ENCODE assay signal across 1 cellular context in the genomic region with DNA sequence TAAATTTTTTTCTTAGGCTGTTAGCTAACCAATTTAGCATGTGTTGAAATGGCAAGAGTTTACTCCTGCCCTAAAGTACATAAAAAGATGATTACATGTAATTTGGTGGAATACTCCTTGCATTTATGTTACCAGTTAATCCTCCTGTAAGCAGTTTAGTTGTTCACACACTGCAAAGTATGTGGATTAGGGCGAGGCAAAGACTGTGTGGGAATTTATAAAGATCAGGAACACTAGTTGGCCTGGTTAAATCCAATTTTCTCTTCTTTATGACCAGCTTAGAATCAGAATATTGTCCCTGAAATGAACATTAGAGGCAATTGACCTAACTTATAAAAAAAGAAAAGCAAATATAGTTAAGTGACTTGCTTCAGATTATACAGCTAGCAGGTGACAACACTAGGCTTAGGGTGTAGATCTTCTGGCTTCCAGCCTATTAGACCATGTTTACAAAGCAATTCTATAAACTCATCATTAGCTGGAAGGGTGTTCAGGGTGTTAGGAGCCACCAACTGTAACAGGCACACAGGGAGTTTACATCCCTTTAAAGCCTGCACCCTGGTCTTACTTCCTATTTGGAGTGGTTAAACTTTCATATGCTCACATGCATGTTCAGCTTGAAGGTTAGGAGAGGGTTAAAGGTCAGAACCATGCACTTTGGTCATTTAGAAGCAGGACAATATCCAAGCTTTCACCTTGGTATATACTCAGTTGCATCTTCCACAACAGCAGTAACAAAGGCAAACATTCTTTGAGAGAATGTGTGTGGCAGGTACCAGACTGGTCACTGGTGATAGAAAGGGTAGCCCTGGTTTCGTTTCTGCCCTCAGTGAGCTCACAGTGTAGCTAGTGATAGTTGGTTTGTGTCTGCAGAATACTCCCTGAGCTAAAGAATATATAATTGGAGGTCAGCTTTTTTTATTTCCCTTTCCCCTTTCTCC.
TF ChIP-seq lines count a peak whose summit lies in the region.

No MANE protein-coding gene starts in this region.

TF ChIP-seq in H1, 55 proteins besides CTCF, POLR2A, EP300 and RAD21:
- TF ChIP-seq, protein P1, sequence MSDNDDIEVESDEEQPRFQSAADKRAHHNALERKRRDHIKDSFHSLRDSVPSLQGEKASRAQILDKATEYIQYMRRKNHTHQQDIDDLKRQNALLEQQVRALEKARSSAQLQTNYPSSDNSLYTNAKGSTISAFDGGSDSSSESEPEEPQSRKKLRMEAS (IDR thresholded peaks at IDR 0.05), result no peak
- TF ChIP-seq YY1 (IDR thresholded peaks at IDR 0.05; ENCODE audit: low read depth, low read length) (no peak), POU5F1 (IDR thresholded peaks at IDR 0.05; ENCODE audit: low read depth, low read length) (no peak), KDM5A (IDR thresholded peaks at IDR 0.05; ENCODE audit: low read length) (no peak), SRF (IDR thresholded peaks at IDR 0.05; ENCODE audit: low read depth, low read length) (no peak), HDAC6 (IDR thresholded peaks at IDR 0.05; ENCODE audit: low read depth, low read length) (no peak), BRCA1 (IDR thresholded peaks at IDR 0.05; ENCODE audit: low read depth, low read length) (no peak), POLR2AphosphoS5 (IDR thresholded peaks at IDR 0.05; ENCODE audit: low read depth, low read length) (no peak), JUN (IDR thresholded peaks at IDR 0.05; ENCODE audit: low read depth, low read length) (no peak), SUZ12 (IDR thresholded peaks at IDR 0.05; ENCODE audit: low read length) (no peak), HDAC2 (IDR thresholded peaks at IDR 0.05; ENCODE audit: borderline replicate concordance in 1 of 2, low read depth in 2 of 2, low read length in 2 of 2) (no peak), KDM4A (IDR thresholded peaks at IDR 0.05; ENCODE audit: low read depth, low read length, severe bottlenecking) (no peak), TEAD4 (IDR thresholded peaks at IDR 0.05; ENCODE audit: low read depth, low read length) (no peak), RNF2 (IDR thresholded peaks at IDR 0.05; ENCODE audit: borderline replicate concordance, low read depth, low read length, missing control alignments, poor library complexity, severe bottlenecking) (no peak), PHF8 (conservative IDR thresholded peaks at IDR 0.05; ENCODE audit: low read depth, low read length) (no peak), GTF2F1 (IDR thresholded peaks at IDR 0.05; ENCODE audit: borderline replicate concordance, low read depth, low read length) (no peak), SP2 (IDR thresholded peaks at IDR 0.05; ENCODE audit: low read length) (no peak)
